18 cellular contexts compared by ENCODE assay signal in the genomic region with DNA sequence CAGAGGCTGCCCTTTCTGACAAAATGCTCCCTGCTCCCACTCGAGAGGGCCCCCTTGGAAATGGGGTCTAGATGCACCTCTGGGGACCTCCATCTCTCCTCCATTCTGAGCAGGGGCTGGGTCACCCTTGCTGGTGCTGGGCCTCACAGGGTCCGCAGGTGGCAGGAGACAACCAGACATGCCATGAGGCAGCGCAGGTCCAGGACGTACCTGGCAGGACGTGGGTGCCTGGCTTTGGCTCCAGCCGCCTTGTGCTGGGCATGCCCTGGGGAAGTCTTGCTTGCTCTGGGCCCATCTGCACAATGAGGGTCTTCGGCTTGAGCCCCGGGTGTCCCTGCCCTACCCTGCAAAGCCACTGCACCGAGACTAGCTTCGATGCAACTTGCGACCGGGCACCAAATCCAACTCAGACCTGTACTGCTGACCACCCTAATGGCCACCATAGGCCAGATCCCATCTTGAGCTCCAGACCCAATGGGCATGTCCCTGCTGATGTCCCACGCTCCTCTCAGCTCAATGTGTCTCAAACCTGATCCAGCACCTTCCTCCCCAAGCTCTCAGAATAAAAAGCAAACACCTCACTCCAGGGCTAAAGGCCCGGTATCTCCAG.
DNase-seq lines count a peak whose midpoint lies in the region; ATAC-seq and TF ChIP-seq lines count a peak whose summit lies in the region.
"Had no signal": no experiment of that assay in that cellular context is flagged by ENCODE, and none has a peak within 500 bp of the region (broad histone marks: within the 10 kb centered on the region; RNA-seq: fewer than 3 reads in every experiment).

No MANE protein-coding gene starts in this region.

- H3K36me3 ChIP-seq in neutrophil (peaks cover 2% of the 10 kb centered on the region), neural progenitor cell (no peaks in the 10 kb centered on the region)
- H3K36me3 ChIP-seq: pancreas, right lobe of liver, thoracic aorta had no signal

- TF ChIP-seq CTCF in brain (conservative IDR thresholded peaks at IDR 0.05): no peak
- TF ChIP-seq CTCF in neutrophil (IDR thresholded peaks at IDR 0.05): no peak
- no peak for TF ChIP-seq CTCF in neural progenitor cell (IDR thresholded peaks at IDR 0.05)

- H3K9me3 ChIP-seq in neutrophil (no peaks in the 10 kb centered on the region), neural progenitor cell (ENCODE audit: low read depth) (no peaks in the 10 kb centered on the region)
- H3K9me3 ChIP-seq: pancreas, right lobe of liver, thoracic aorta had no signal

- H3K4me1 ChIP-seq in neutrophil (ENCODE audit: control insufficient read depth in 1 of 2, insufficient read depth in 1 of 2, low read depth in 1 of 2, low read length in 1 of 2) (peaks cover 56 to 63% of the 10 kb centered on the region in 2 experiments), neural progenitor cell (peaks cover 29% of the 10 kb centered on the region)

- no peaks in the 10 kb centered on the region for H3K9me3 Mint-ChIP-seq in activated naive CD4-positive, alpha-beta T cell treated with anti-CD3 and anti-CD28 coated beads, Interleukin-2, amount 50 U/mL, for 24 hours
- H3K9me3 Mint-ChIP-seq in IgD-negative memory B cell (peaks cover 0 to 2% (median 0%) of the 10 kb centered on the region in 3 donors), brain (peaks cover 0 to 14% (median 4%) of the 10 kb centered on the region in 5 experiments), neural progenitor cell (no peaks in the 10 kb centered on the region)

- H3F3A ChIP-seq in neural progenitor cell (ENCODE audit: low read depth): peaks cover 7% of the 10 kb centered on the region

- H3K27me3 Mint-ChIP-seq in activated naive CD4-positive, alpha-beta T cell treated with anti-CD3 and anti-CD28 coated beads, Interleukin-2, amount 50 U/mL, for 24 hours: no peaks in the 10 kb centered on the region
- H3K27me3 Mint-ChIP-seq in IgD-negative memory B cell: peaks cover 3% of the 10 kb centered on the region
- H3K27me3 Mint-ChIP-seq in brain: no peaks in the 10 kb centered on the region
- peaks cover 2% of the 10 kb centered on the region for H3K27me3 Mint-ChIP-seq in neural progenitor cell (ENCODE audit: insufficient read depth, low read depth)

- H4K20me1 ChIP-seq in neural progenitor cell (ENCODE audit: low read depth): peaks cover 6% of the 10 kb centered on the region

- H3K27ac ChIP-seq in neutrophil (peak overlapping the region; percentile 99), neural progenitor cell (no peak overlapping the region)
- H3K27ac ChIP-seq: pancreas, right lobe of liver, thoracic aorta had no signal

- no peak for DNase-seq in activated naive CD4-positive, alpha-beta T cell (lab: John Stamatoyannopoulos, UW)
- no peak for DNase-seq in RPMI8226
- DNase-seq in neural progenitor cell (ENCODE audit: low spot score): no peak
- DNase-seq: ACHN, aorta, NCI-H1092 treated with DMSO at 0.1 percent for 48 hours, NCI-H2081 treated with DMSO at 0.1 percent for 48 hours, NCI-H510A, right lobe of liver had no signal

- peaks cover 73% of the 10 kb centered on the region for H3K4me1 Mint-ChIP-seq in activated naive CD4-positive, alpha-beta T cell treated with anti-CD3 and anti-CD28 coated beads, Interleukin-2, amount 50 U/mL, for 24 hours
- peaks cover 55 to 67% (median 65%) of the 10 kb centered on the region in 3 donors for H3K4me1 Mint-ChIP-seq in IgD-negative memory B cell
- peaks cover 42% of the 10 kb centered on the region for H3K4me1 Mint-ChIP-seq in brain
- H3K4me1 Mint-ChIP-seq in neural progenitor cell: peaks cover 15% of the 10 kb centered on the region

- no peak overlapping the region for H3K9ac ChIP-seq in neural progenitor cell

- no peak for ATAC-seq in HG03159 (IDR thresholded peaks at IDR 0.05; ENCODE audit: unreplicated experiment)
- ATAC-seq: heart right ventricle, pancreas, right lobe of liver had no signal

- H3K27me3 ChIP-seq in neutrophil (no peaks in the 10 kb centered on the region), neural progenitor cell (no peaks in the 10 kb centered on the region)
- H3K27me3 ChIP-seq: heart right ventricle, pancreas, right lobe of liver had no signal

- H3K79me2 ChIP-seq in neural progenitor cell (ENCODE audit: low read depth): peaks cover 61% of the 10 kb centered on the region

- H3K36me3 Mint-ChIP-seq in activated naive CD4-positive, alpha-beta T cell treated with anti-CD3 and anti-CD28 coated beads, Interleukin-2, amount 50 U/mL, for 24 hours: peaks cover 3% of the 10 kb centered on the region
- H3K36me3 Mint-ChIP-seq in IgD-negative memory B cell: peaks cover 7% of the 10 kb centered on the region
- peaks cover 42% of the 10 kb centered on the region for H3K36me3 Mint-ChIP-seq in brain
- H3K36me3 Mint-ChIP-seq in neural progenitor cell: peaks cover 11% of the 10 kb centered on the region

- no peak overlapping the region for H3K4me2 ChIP-seq in neural progenitor cell

- no peak overlapping the region for H3K4me3 ChIP-seq in neutrophil (ENCODE audit: low read depth in 1 of 2, low read length in 1 of 2)
- H3K4me3 ChIP-seq in neural progenitor cell: no peak overlapping the region
- H3K4me3 ChIP-seq: heart right ventricle, pancreas, right lobe of liver, thoracic aorta had no signal

- peak overlapping the region; percentile 62 for H3K4me3 Mint-ChIP-seq in activated naive CD4-positive, alpha-beta T cell treated with anti-CD3 and anti-CD28 coated beads, Interleukin-2, amount 50 U/mL, for 24 hours
- H3K4me3 Mint-ChIP-seq in IgD-negative memory B cell: peak overlapping the region; percentile 53 to 91 (median 75)
- H3K4me3 Mint-ChIP-seq in brain: no peak overlapping the region
- no peak overlapping the region for H3K4me3 Mint-ChIP-seq in neural progenitor cell

- peak overlapping the region; percentile 20 for H3K27ac Mint-ChIP-seq in activated naive CD4-positive, alpha-beta T cell treated with anti-CD3 and anti-CD28 coated beads, Interleukin-2, amount 50 U/mL, for 24 hours
- H3K27ac Mint-ChIP-seq in IgD-negative memory B cell (peak overlapping the region; percentile 94 to 97 (median 95)), brain (peak overlapping the region in 3 of 5 experiments; percentile 41 to 80 (median 44)), neural progenitor cell (no peak overlapping the region)
- H3K27ac Mint-ChIP-seq: activated T-helper 2 cell treated with anti-CD3 and anti-CD28 coated beads, Interferon-gamma antibody, Interleukin-2, Interleukin-4, amounts not matched to agents 10 μg/mL and 5 μg/mL and 100 μg/mL, durations not matched to agents 14 hours and 24 hours and 36 hours had no signal

- H2AFZ ChIP-seq in neural progenitor cell (replicated peaks): no peak overlapping the region

Comparison
In these comparisons a context has a peak if more than half of its experiments do, and no peak if none do; other contexts are left out.
1. H3K4me3 Mint-ChIP-seq: peak in activated naive CD4-positive, alpha-beta T cell treated with anti-CD3 and anti-CD28 coated beads, Interleukin-2, amount 50 U/mL, for 24 hours (single experiment) and IgD-negative memory B cell (4 of 4); none in brain (0 of 5) and neural progenitor cell (single experiment).